ENCODE assay signal across 8 cellular contexts in the genomic region with DNA sequence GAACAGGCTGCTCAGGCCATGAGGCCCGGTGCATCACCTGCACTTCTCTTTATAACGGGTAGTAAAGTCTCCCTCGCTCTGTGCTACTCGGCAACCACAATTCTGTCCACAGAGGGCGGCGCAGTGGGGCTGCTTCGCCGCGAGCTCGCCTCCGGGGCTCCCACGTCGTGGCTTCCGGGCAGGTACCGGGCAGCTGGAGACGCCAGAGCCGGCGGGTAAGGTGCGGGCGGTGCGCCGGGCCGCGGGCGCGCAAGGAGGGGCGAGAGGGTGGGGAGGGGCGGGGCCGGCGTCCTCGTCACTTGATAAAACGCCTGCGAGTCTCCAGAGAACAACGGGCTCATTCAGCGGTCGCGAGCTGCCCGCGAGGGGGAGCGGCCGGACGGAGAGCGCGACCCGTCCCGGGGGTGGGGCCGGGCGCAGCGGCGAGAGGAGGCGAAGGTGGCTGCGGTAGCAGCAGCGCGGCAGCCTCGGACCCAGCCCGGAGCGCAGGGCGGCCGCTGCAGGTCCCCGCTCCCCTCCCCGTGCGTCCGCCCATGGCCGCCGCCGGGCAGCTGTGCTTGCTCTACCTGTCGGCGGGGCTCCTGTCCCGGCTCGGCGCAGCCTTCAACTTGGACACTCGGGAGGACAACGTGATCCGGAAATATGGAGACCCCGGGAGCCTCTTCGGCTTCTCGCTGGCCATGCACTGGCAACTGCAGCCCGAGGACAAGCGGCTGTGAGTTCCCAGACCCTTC. TPM values are rescaled to one million over a fixed set of nuclear protein-coding genes. Genes with fewer than 3 reads are reported as not detected.
DNase-seq lines count a peak whose midpoint lies in the region; ATAC-seq and TF ChIP-seq lines count a peak whose summit lies in the region.

Gene ITGA6, plus strand, starts transcription at position 331 of the 734 bp plus-strand sequence.

- peaks cover 58% of the 10 kb centered on the region for H3K4me1 Mint-ChIP-seq in activated naive CD8-positive, alpha-beta T cell treated with anti-CD3 and anti-CD28 coated beads, Interleukin-2, amount 50 U/mL, for 24 hours

- TF ChIP-seq CTCF in GM10248 (IDR thresholded peaks at IDR 0.05; ENCODE audit: control extremely low read depth, extremely low read depth, low read depth, missing control alignments) (peak; percentile 5), thyroid gland (IDR thresholded peaks at IDR 0.05) (peak in 2 of 6 experiments; percentile 18 to 19)

- peak within 1 kb of the TSS; percentile 82 for H3K4me2 ChIP-seq in trophoblast cell (ENCODE audit: low read length)

- TF ChIP-seq POLR2A in thyroid gland (IDR thresholded peaks at IDR 0.05) = peak in 1 of 2 donors; percentile 91

- H2AFZ ChIP-seq in trophoblast cell (ENCODE audit: insufficient read depth, low read length, poor library complexity) = peak within 1 kb of the TSS; percentile 38

- intact Hi-C loops in cardiac septum (cut with DNase I) (loop anchor here (5.0 kb wide), 1 partner anchor 75 kb away; no protein-coding TSS in a partner anchor), thyroid gland (cut with DNase I) (no loop called here)

- H3K79me1 ChIP-seq in trophoblast cell (ENCODE audit: low read length) = peaks cover 3% of the 10 kb centered on the region

- H2BK5ac ChIP-seq in trophoblast cell (ENCODE audit: low read depth, low read length, poor library complexity) = no peak within 1 kb of the TSS

- ATAC-seq in activated naive CD8-positive, alpha-beta T cell treated with anti-CD3 and anti-CD28 coated beads, Interleukin-2, amount 50 U/mL, for 24 hours = peak; percentile 72
- no peak for ATAC-seq in HG03378 (IDR thresholded peaks at IDR 0.05; ENCODE audit: unreplicated experiment)

- H4K8ac ChIP-seq in trophoblast cell (ENCODE audit: low read depth, low read length) = peak within 1 kb of the TSS; percentile 46

- H2BK120ac ChIP-seq in trophoblast cell (ENCODE audit: insufficient read depth, low read length, poor library complexity) = peak within 1 kb of the TSS; percentile 64

- H3K4me3 Mint-ChIP-seq in activated naive CD8-positive, alpha-beta T cell treated with anti-CD3 and anti-CD28 coated beads, Interleukin-2, amount 50 U/mL, for 24 hours = peak within 1 kb of the TSS; percentile 79

- POLR2A ChIA-PET in GM10248 (lab: Yijun Ruan, JAX) = no interaction called here

- H3K4me1 ChIP-seq in trophoblast cell (ENCODE audit: control insufficient read depth in 1 of 2, insufficient read depth in 2 of 2, low read length in 2 of 2) (peaks cover 2 to 10% of the 10 kb centered on the region in 2 experiments), thyroid gland (peaks cover 23 to 33% of the 10 kb centered on the region in 2 donors)

- H3K79me2 ChIP-seq in trophoblast cell (ENCODE audit: control insufficient read depth, insufficient read depth, low read length, poor library complexity) = peaks cover 3% of the 10 kb centered on the region

- WGBS in trophoblast cell (ENCODE audit: extremely low coverage, insufficient coverage, insufficient read length) = no CpG with 5 or more reads among the region's 79 CpGs
- WGBS in thyroid gland, 2 donors = 0% methylated on average over 33 of the region's 79 CpGs; no CpG with 5 or more reads in 1 of the 2 donors

- H3K4me3 ChIP-seq in trophoblast cell (ENCODE audit: low read depth, low read length) (peak within 1 kb of the TSS; percentile 75), thyroid gland (replicated peaks in 1 of 3) (peak within 1 kb of the TSS; percentile 24 to 72 (median 61))

- H3K4ac ChIP-seq in trophoblast cell (ENCODE audit: low read depth, low read length) = no peak within 1 kb of the TSS

- no peak within 1 kb of the TSS for H2BK12ac ChIP-seq in trophoblast cell (ENCODE audit: low read length)

- H3K27ac Mint-ChIP-seq in activated naive CD8-positive, alpha-beta T cell treated with anti-CD3 and anti-CD28 coated beads, Interleukin-2, amount 50 U/mL, for 24 hours = no peak within 1 kb of the TSS

- no peak within 1 kb of the TSS for H2AK5ac ChIP-seq in trophoblast cell (ENCODE audit: low read length)

- no peaks in the 10 kb centered on the region for H3K27me3 ChIP-seq in trophoblast cell (ENCODE audit: insufficient read depth, low read length)
- no peaks in the 10 kb centered on the region for H3K27me3 ChIP-seq in thyroid gland

- H4K91ac ChIP-seq in trophoblast cell (ENCODE audit: low read depth, low read length) = peak within 1 kb of the TSS; percentile 26

- H3K14ac ChIP-seq in trophoblast cell (ENCODE audit: low read length) = peak within 1 kb of the TSS; percentile 36

- H4K12ac ChIP-seq in trophoblast cell (ENCODE audit: low read depth, low read length) = no peak within 1 kb of the TSS

- no peaks in the 10 kb centered on the region for H3K9me3 ChIP-seq in trophoblast cell (ENCODE audit: insufficient read depth, low read depth, low read length)
- no peaks in the 10 kb centered on the region for H3K9me3 ChIP-seq in thyroid gland

- peak; percentile 57 for DNase-seq in GM10248 (ENCODE audit: extremely low spot score)
- DNase-seq in M059J (ENCODE audit: low read depth) = peak; percentile 78
- peak; percentile 67 to 82 (median 72) for DNase-seq in T-helper 1 cell
- DNase-seq in activated naive CD8-positive, alpha-beta T cell treated with anti-CD3 and anti-CD28 coated beads, Interleukin-2, amount 50 U/mL, for 24 hours = peak; percentile 74
- peak; percentile 90 for DNase-seq in cardiac septum (ENCODE audit: low spot score)
- DNase-seq in trophoblast cell = peak; percentile 90 to 94
- DNase-seq in thyroid gland = peak; percentile 80 to 81

- H3K9ac ChIP-seq in trophoblast cell (ENCODE audit: low read length) = peak within 1 kb of the TSS; percentile 63

- CTCF ChIA-PET in GM10248 (lab: Yijun Ruan, JAX) = interaction anchor here (1.2 to 2.4 kb wide), 2 partner anchors 11 to 13 kb away, joined by 3 to 8 read pairs; no protein-coding TSS in a partner anchor

- no peaks in the 10 kb centered on the region for H3K36me3 Mint-ChIP-seq in activated naive CD8-positive, alpha-beta T cell treated with anti-CD3 and anti-CD28 coated beads, Interleukin-2, amount 50 U/mL, for 24 hours (ENCODE audit: low read depth)

- no peaks in the 10 kb centered on the region for H3K9me3 Mint-ChIP-seq in activated naive CD8-positive, alpha-beta T cell treated with anti-CD3 and anti-CD28 coated beads, Interleukin-2, amount 50 U/mL, for 24 hours

- peak within 1 kb of the TSS; percentile 67 for H3K18ac ChIP-seq in trophoblast cell (ENCODE audit: low read length)

- H3K27ac ChIP-seq in trophoblast cell (ENCODE audit: low read depth, low read length) = no peak within 1 kb of the TSS
- H3K27ac ChIP-seq in thyroid gland = peak within 1 kb of the TSS; percentile 74 to 85 (median 80)

- no peak within 1 kb of the TSS for H3K23ac ChIP-seq in trophoblast cell (ENCODE audit: low read length)

- H3K27me3 Mint-ChIP-seq in activated naive CD8-positive, alpha-beta T cell treated with anti-CD3 and anti-CD28 coated beads, Interleukin-2, amount 50 U/mL, for 24 hours = no peaks in the 10 kb centered on the region

- H3K36me3 ChIP-seq in trophoblast cell (ENCODE audit: control insufficient read depth in 1 of 2, insufficient read depth in 2 of 2, low read length in 2 of 2) (no peaks in the 10 kb centered on the region), thyroid gland (no peaks in the 10 kb centered on the region)

RNA-seq across cellular contexts. Expression of gene ITGA6, which starts in this region (rescaled TPM):
- 31.7 and 47.7 TPM in 2 replicates for total RNA-seq in M059J (2014; rRNA removed; shearing (Covaris generic))
- total RNA-seq in cardiac septum (38.9 TPM), thyroid gland (10 to 100 TPM; 34.8 to 66.6 (median 52.7) TPM)
- polyA plus RNA-seq in trophoblast cell (2013) = 26.5 and 28.2 TPM in 2 replicates
